ENCODE assay signal across 8 cellular contexts in the genomic region with DNA sequence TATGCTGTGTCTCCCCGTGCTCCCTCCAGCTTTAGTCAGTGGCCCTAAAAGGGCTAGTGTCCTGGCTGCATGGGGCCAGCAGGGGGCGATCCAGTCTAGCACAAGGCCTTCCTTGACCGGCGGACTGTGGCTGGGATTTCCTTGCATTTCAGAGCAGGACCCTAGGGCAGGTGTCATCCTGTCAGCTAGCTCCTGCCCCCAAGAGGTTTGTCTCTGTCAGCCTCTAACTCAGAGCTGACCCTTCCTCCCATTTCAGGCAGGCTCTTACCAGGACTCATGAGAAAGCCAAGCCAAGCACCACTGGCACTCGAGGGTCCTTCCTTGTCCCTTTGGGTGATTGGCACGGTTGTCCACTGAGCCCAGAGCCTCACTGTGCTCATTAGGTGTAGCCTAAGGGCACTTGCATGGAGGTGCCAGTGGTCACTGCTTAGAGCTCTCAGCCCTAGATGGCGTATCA.
DNase-seq lines count a peak whose midpoint lies in the region; ATAC-seq lines count a peak whose summit lies in the region.

No MANE protein-coding gene starts in this region.

- no peaks in the 10 kb centered on the region for H3K27me3 Mint-ChIP-seq in activated T-cell treated with anti-CD3 and anti-CD28 coated beads, Interleukin-2, amount 50 U/mL, for 72 hours (ENCODE audit: low read depth)

- no peaks in the 10 kb centered on the region for H3K36me3 Mint-ChIP-seq in activated T-cell treated with anti-CD3 and anti-CD28 coated beads, Interleukin-2, amount 50 U/mL, for 72 hours (ENCODE audit: insufficient read depth in 2 of 2)

- H3K27ac Mint-ChIP-seq in activated T-cell treated with anti-CD3 and anti-CD28 coated beads, Interleukin-2, amount 50 U/mL, for 72 hours: no peak overlapping the region

- ATAC-seq in GM18858 (IDR thresholded peaks at IDR 0.05; ENCODE audit: unreplicated experiment) (peak; percentile 82), HG02870 (IDR thresholded peaks at IDR 0.05; ENCODE audit: unreplicated experiment) (peak; percentile 95)
- ATAC-seq in activated T-cell treated with anti-CD3 and anti-CD28 coated beads, Interleukin-2, amount 50 U/mL, for 72 hours (replicated peaks in 1 of 2): peak; percentile 76

- no peak overlapping the region for H3K4me3 Mint-ChIP-seq in activated T-cell treated with anti-CD3 and anti-CD28 coated beads, Interleukin-2, amount 50 U/mL, for 72 hours

- DNase-seq in C1 segment of cervical spinal cord (lab: John Stamatoyannopoulos, UW) (peak in 8 of 14 donors; percentile 3 to 39 (median 8)), NCI-H460 (ENCODE audit: extremely low read depth, low read depth) (peak; percentile 36), iPS-NIHi11 (ENCODE audit: low spot score) (peak; percentile 72), midbrain (lab: John Stamatoyannopoulos, UW) (no peak)
- DNase-seq in activated T-cell treated with anti-CD3 and anti-CD28 coated beads, Interleukin-2, amount 50 U/mL, for 72 hours: peak; percentile 60 to 64
- DNase-seq in stimulated activated CD8-positive, alpha-beta memory T cell treated with anti-CD3 and anti-CD28 coated beads, Interleukin-7, amount 100 ng/mL, for 24 hours (ENCODE audit: low read depth): peak; percentile 15

- H3K9me3 Mint-ChIP-seq in activated T-cell treated with anti-CD3 and anti-CD28 coated beads, Interleukin-2, amount 50 U/mL, for 72 hours: no peaks in the 10 kb centered on the region

- no peaks in the 10 kb centered on the region for H3K4me1 Mint-ChIP-seq in activated T-cell treated with anti-CD3 and anti-CD28 coated beads, Interleukin-2, amount 50 U/mL, for 72 hours (ENCODE audit: low read depth)
